ENCODE assay signal across 8 cellular contexts in the genomic region with DNA sequence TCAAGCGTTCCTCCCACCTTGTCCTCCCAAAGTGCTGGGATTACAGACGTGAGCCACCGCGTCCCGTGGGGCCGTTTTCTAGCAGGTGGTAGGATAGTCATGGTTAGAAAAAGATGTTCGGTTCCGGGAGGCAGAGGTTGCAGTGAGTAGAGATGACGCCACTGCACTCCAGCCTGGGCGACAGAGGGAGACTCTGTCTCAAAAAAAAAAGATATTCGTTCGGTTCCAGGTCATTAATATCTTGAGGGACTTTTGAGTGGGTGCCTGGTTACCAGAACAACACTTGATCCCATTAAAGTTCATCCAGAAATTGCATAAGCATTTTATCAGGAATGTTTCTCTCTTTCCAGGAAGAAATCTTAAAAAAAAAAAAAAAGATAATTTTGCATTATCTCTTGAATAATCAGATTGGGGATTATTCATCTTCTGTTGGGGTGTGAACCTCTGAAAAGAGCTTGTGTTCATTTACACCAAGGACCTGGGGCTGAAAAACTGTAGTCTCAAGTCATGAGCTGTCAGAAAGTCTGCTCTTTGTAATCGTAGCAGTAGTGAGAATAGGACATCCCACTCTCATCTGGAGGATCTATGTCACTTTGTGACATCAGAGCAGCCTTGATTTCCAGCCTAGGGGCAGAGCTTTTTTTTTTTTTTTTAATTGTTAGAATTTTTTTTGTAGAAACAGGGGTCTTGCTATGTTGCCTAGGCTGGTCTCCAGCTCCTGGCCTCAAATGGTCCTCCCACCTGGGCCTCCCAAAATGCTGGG. TPM values are rescaled to one million over a fixed set of nuclear protein-coding genes. Genes with fewer than 3 reads are reported as not detected.
A peak's percentile ranks its signal among the peaks of the same experiment; 100 is the strongest.
DNase-seq lines count a peak whose midpoint lies in the region; FAIRE-seq and TF ChIP-seq lines count a peak whose summit lies in the region.

No MANE protein-coding gene starts in this region.

- BruUV-seq in MCF 10A (replicated peaks; lab: Mats Ljungman, UMichigan) = no TSS peak

- POLR2A ChIA-PET in MCF 10A (lab: Yijun Ruan, JAX) = interaction anchor here (0.6 to 5.9 kb wide), 15 partner anchors 9 to 1426 kb away, joined by 3 to 75 read pairs (median 5); a partner anchor contains a TSS

- no peaks in the 10 kb centered on the region for H3K9me3 ChIP-seq in neural progenitor cell (ENCODE audit: low read depth)

- no peaks in the 10 kb centered on the region for H3K36me3 ChIP-seq in neural progenitor cell

- H3K4me1 ChIP-seq in neural progenitor cell = peaks cover 11% of the 10 kb centered on the region

- H3F3A ChIP-seq in neural progenitor cell (ENCODE audit: low read depth) = peaks cover 17% of the 10 kb centered on the region

- H3K4me3 Mint-ChIP-seq in MCF 10A (ENCODE audit: unreplicated experiment) (peak overlapping the region; percentile 84), neural progenitor cell (peak overlapping the region; percentile 30)

- no peak for TF ChIP-seq CTCF in MCF 10A (IDR thresholded peaks at IDR 0.05; ENCODE audit: unreplicated experiment)
- no peak for TF ChIP-seq CTCF in neural progenitor cell (IDR thresholded peaks at IDR 0.05)
- TF ChIP-seq CTCF in GM13976 (IDR thresholded peaks at IDR 0.05; ENCODE audit: borderline replicate concordance, control extremely low read depth, extremely low read depth, insufficient read depth, missing control alignments) = no peak

- H3K4me3 ChIP-seq in neural progenitor cell = no peak overlapping the region

- intact Hi-C loops in MCF 10A (cut with micrococcal nuclease) = loop anchor here (1.0 kb wide), 1 partner anchor 34 kb away; no protein-coding TSS in a partner anchor

- no peaks in the 10 kb centered on the region for H3K79me2 ChIP-seq in neural progenitor cell (ENCODE audit: low read depth)

- no peak overlapping the region for H2AFZ ChIP-seq in neural progenitor cell (replicated peaks)

- DNase-seq in Caki2 (ENCODE audit: low read depth) = peak; percentile 98
- DNase-seq in NCI-H187 (lab: John Stamatoyannopoulos, UW) = peak; percentile 55 to 74
- DNase-seq in MCF 10A (ENCODE audit: unreplicated experiment) = peak; percentile 24
- DNase-seq in neural progenitor cell (ENCODE audit: low spot score) = no peak
- DNase-seq in midbrain (lab: John Stamatoyannopoulos, UW) = no peak
- no peak for DNase-seq in HTR-8/SVneo (ENCODE audit: insufficient read length, low spot score)
- no peak for DNase-seq in AG20443 (ENCODE audit: low spot score)
- DNase-seq in GM13976 (ENCODE audit: low spot score) = no peak

- peak overlapping the region; percentile 88 for H3K27ac Mint-ChIP-seq in MCF 10A (ENCODE audit: low read depth, unreplicated experiment)
- no peak overlapping the region for H3K27ac Mint-ChIP-seq in neural progenitor cell

- in situ Hi-C loops in Caki2 (cut with HindIII; ENCODE audit: low pct_unique_long_range_greater_than_20kb, low sequenced_read_pairs) (loop anchor here (25.0 kb wide), 1 partner anchor 91 kb away; no protein-coding TSS in a partner anchor), GM13976 (cut with MboI; ENCODE audit: low sequenced_read_pairs, unreplicated experiment) (no loop called here)

- H3K4me1 Mint-ChIP-seq in MCF 10A (ENCODE audit: insufficient read depth, unreplicated experiment) = peaks cover 21% of the 10 kb centered on the region
- H3K4me1 Mint-ChIP-seq in neural progenitor cell = peaks cover 23% of the 10 kb centered on the region

- CTCF ChIA-PET in MCF 10A (lab: Yijun Ruan, JAX) = interaction anchor here (0.6 to 3.5 kb wide), 16 partner anchors 8 to 1518 kb away, joined by 3 to 16 read pairs (median 4); a partner anchor contains a TSS

- H3K36me3 Mint-ChIP-seq in MCF 10A (ENCODE audit: insufficient read depth, unreplicated experiment) (peaks cover 16% of the 10 kb centered on the region), neural progenitor cell (no peaks in the 10 kb centered on the region)

- peaks cover 13% of the 10 kb centered on the region for H4K20me1 ChIP-seq in neural progenitor cell (ENCODE audit: low read depth)

- H3K27me3 Mint-ChIP-seq in MCF 10A (ENCODE audit: insufficient read depth, unreplicated experiment) (no peaks in the 10 kb centered on the region), neural progenitor cell (ENCODE audit: insufficient read depth, low read depth) (peaks cover 4% of the 10 kb centered on the region)

- FAIRE-seq in HTR-8/SVneo (lab: Jason Lieb, UNC) = no peak

- no peak overlapping the region for H3K4me2 ChIP-seq in neural progenitor cell

- H3K27ac ChIP-seq in neural progenitor cell = no peak overlapping the region

- H3K9me3 Mint-ChIP-seq in MCF 10A (ENCODE audit: unreplicated experiment) (no peaks in the 10 kb centered on the region), neural progenitor cell (no peaks in the 10 kb centered on the region)

- peaks cover 23% of the 10 kb centered on the region for H3K27me3 ChIP-seq in neural progenitor cell

- H3K9ac ChIP-seq in neural progenitor cell = no peak overlapping the region

RNA-seq across cellular contexts. Expression of a gene that starts 1.0 kb away (rescaled TPM):
- total RNA-seq in Caki2 (2014; rRNA removed; shearing (Covaris generic); ENCODE audit: low replicate concordance) = 206 and 293 TPM in 2 replicates
- 78.0 and 94.4 TPM in 2 replicates for total RNA-seq in MCF 10A (2022)
- 13.6 and 27.8 TPM in 2 replicates for total RNA-seq in neural progenitor cell (ENCODE audit: low replicate concordance)

RNA-seq across cellular contexts. Expression of a gene that starts 4.9 kb away (rescaled TPM):
- not detected in 2 replicates for total RNA-seq in Caki2 (2014; rRNA removed; shearing (Covaris generic); ENCODE audit: low replicate concordance)
- total RNA-seq in MCF 10A (2022) = 0.81 and 1.1 TPM in 2 replicates
- total RNA-seq in neural progenitor cell (ENCODE audit: low replicate concordance) = not detected in 2 replicates

RNA-seq across cellular contexts. Expression of a gene that starts 23.5 kb away (rescaled TPM):
- total RNA-seq in Caki2 (2014; rRNA removed; shearing (Covaris generic); ENCODE audit: low replicate concordance) = 36.3 and 38.9 TPM in 2 replicates
- total RNA-seq in MCF 10A (2022) = 9.9 and 11.8 TPM in 2 replicates
- total RNA-seq in neural progenitor cell (ENCODE audit: low replicate concordance) = 3.4 and 21.9 TPM in 2 replicates

RNA-seq across cellular contexts. Expression of a gene that starts 47.3 kb away (rescaled TPM):
- total RNA-seq in Caki2 (2014; rRNA removed; shearing (Covaris generic); ENCODE audit: low replicate concordance) = 53.5 and 73.0 TPM in 2 replicates
- total RNA-seq in MCF 10A (2022) (18.0 and 20.6 TPM in 2 replicates), neural progenitor cell (ENCODE audit: low replicate concordance) (33.8 and 88.8 TPM in 2 replicates)

RNA-seq across cellular contexts. Expression of a gene that starts 47.6 kb away (rescaled TPM):
- total RNA-seq in Caki2 (2014; rRNA removed; shearing (Covaris generic); ENCODE audit: low replicate concordance) = 1.7 TPM in 1 of 2 replicates, not detected in the other
- total RNA-seq in MCF 10A (2022) (0.74 TPM in 1 of 2 replicates, not detected in the other), neural progenitor cell (ENCODE audit: low replicate concordance) (4.0 and 8.6 TPM in 2 replicates)

Comparison
In these comparisons a context has a peak if more than half of its experiments do, and no peak if none do; other contexts are left out.
1. DNase-seq: peak in Caki2 (single experiment), NCI-H187 (2 of 2) and MCF 10A (single experiment); none in neural progenitor cell (single experiment), midbrain (single experiment), HTR-8/SVneo (single experiment), AG20443 (single experiment) and GM13976 (single experiment).